ENCODE assay signal across 14 cellular contexts in the genomic region with DNA sequence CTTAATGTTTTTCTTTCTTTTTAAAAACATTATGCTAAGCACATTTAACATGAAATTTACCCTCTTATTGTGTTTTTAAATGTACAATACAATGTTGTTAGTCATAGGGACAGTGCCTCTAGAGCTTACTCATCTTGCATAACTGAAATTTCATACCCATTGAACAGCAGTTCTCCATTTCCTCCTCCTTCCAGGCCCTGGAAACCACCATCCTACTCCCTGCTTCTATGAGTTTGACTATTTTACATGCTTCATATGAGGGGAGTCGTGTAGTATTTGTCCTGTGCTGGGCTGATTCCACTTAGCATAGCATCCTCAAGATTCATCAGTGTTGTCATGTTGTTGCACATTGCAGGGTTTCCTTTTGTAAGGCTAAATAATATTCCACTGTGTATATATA.
DNase-seq lines count a peak whose midpoint lies in the region; ATAC-seq, FAIRE-seq and TF ChIP-seq lines count a peak whose summit lies in the region.
"Had no signal": no experiment of that assay in that cellular context is flagged by ENCODE, and none has a peak within 500 bp of the region (broad histone marks: within the 10 kb centered on the region; RNA-seq: fewer than 3 reads in every experiment).

No MANE protein-coding gene starts in this region.

- TF ChIP-seq CTCF in Calu3 (IDR thresholded peaks at IDR 0.05; ENCODE audit: unreplicated experiment) (no peak), astrocyte (IDR thresholded peaks at IDR 0.05; ENCODE audit: insufficient read depth, low read depth, low read length) (no peak), stomach (IDR thresholded peaks at IDR 0.05) (no peak), heart left ventricle (IDR thresholded peaks at IDR 0.05) (no peak), psoas muscle (IDR thresholded peaks at IDR 0.05) (no peak)

- H2AFZ ChIP-seq in astrocyte (ENCODE audit: low read depth, low read length) = no peak overlapping the region

- no TSS peak for BruUV-seq in Calu3 (replicated peaks; lab: Mats Ljungman, UMichigan)

- no peak overlapping the region for H3K9ac ChIP-seq in astrocyte (ENCODE audit: low read length)

- ATAC-seq in HG02759 (IDR thresholded peaks at IDR 0.05; ENCODE audit: unreplicated experiment) (peak; percentile 55), heart left ventricle (no peak), psoas muscle (no peak)
- ATAC-seq: right cardiac atrium had no signal

- H3K9me3 Mint-ChIP-seq in Calu3 (ENCODE audit: low read depth, unreplicated experiment) (no peaks in the 10 kb centered on the region), astrocyte (ENCODE audit: unreplicated experiment) (no peaks in the 10 kb centered on the region)
- H3K9me3 Mint-ChIP-seq: activated CD4-positive, alpha-beta T cell treated with anti-CD3 and anti-CD28 coated beads, Interleukin-2, amount 10 ng/mL, durations not matched to agents 7 days and 5 days; activated T-helper 1 cell treated with anti-CD3 and anti-CD28 coated beads, Interleukin-12 subunit alpha, Interleukin-12 subunit beta, Interleukin-2, Interleukin-4 antibody, amounts not matched to agents 30 ng/mL and 10 ng/mL and 1 ng/mL, durations not matched to agents 14 hours and 24 hours and 36 hours; CD4-positive, alpha-beta T cell had no signal

- peak overlapping the region; percentile 88 for H3K27ac Mint-ChIP-seq in Calu3 (ENCODE audit: unreplicated experiment)
- H3K27ac Mint-ChIP-seq in astrocyte (ENCODE audit: unreplicated experiment) = peak overlapping the region; percentile 75
- H3K27ac Mint-ChIP-seq: activated CD4-positive, alpha-beta T cell treated with anti-CD3 and anti-CD28 coated beads, Interleukin-2, amount 10 ng/mL, durations not matched to agents 7 days and 5 days; activated T-helper 1 cell treated with anti-CD3 and anti-CD28 coated beads, Interleukin-12 subunit alpha, Interleukin-12 subunit beta, Interleukin-2, Interleukin-4 antibody, amounts not matched to agents 30 ng/mL and 10 ng/mL and 1 ng/mL, durations not matched to agents 14 hours and 24 hours and 36 hours; CD4-positive, alpha-beta T cell had no signal

- TF ChIP-seq POLR2A in stomach (IDR thresholded peaks at IDR 0.05) = no peak
- TF ChIP-seq POLR2A in heart left ventricle (IDR thresholded peaks at IDR 0.05) = no peak

- H3K27me3 Mint-ChIP-seq in Calu3 (ENCODE audit: unreplicated experiment) (no peaks in the 10 kb centered on the region), astrocyte (ENCODE audit: low read depth, unreplicated experiment) (no peaks in the 10 kb centered on the region)
- H3K27me3 Mint-ChIP-seq: activated CD4-positive, alpha-beta T cell treated with anti-CD3 and anti-CD28 coated beads, Interleukin-2, amount 10 ng/mL, durations not matched to agents 7 days and 5 days; CD4-positive, alpha-beta T cell had no signal

- H3K4me3 ChIP-seq in astrocyte (ENCODE audit: insufficient read depth, low read depth, low read length) (no peak overlapping the region), stomach (no peak overlapping the region), heart left ventricle (no peak overlapping the region), psoas muscle (no peak overlapping the region)

- H3K9me3 ChIP-seq in astrocyte (ENCODE audit: insufficient read depth, low read depth, low read length) = no peaks in the 10 kb centered on the region
- H3K9me3 ChIP-seq in stomach = no peaks in the 10 kb centered on the region
- no peaks in the 10 kb centered on the region for H3K9me3 ChIP-seq in heart left ventricle
- no peaks in the 10 kb centered on the region for H3K9me3 ChIP-seq in psoas muscle

- H3K36me3 ChIP-seq in astrocyte (ENCODE audit: insufficient read depth, low read length) = no peaks in the 10 kb centered on the region
- no peaks in the 10 kb centered on the region for H3K36me3 ChIP-seq in stomach
- H3K36me3 ChIP-seq in heart left ventricle = no peaks in the 10 kb centered on the region
- peaks cover 0 to under 1% of the 10 kb centered on the region in 2 donors for H3K36me3 ChIP-seq in psoas muscle (ENCODE audit: insufficient read depth in 1 of 2, low read depth in 1 of 2)

- peaks cover 54% of the 10 kb centered on the region for H3K79me2 ChIP-seq in astrocyte (ENCODE audit: insufficient read depth, low read length)

- no peaks in the 10 kb centered on the region for H4K20me1 ChIP-seq in astrocyte (ENCODE audit: insufficient read depth, low read length)

- H3K36me3 Mint-ChIP-seq in Calu3 (ENCODE audit: insufficient read depth, unreplicated experiment) (peaks cover 53% of the 10 kb centered on the region), astrocyte (ENCODE audit: low read depth, unreplicated experiment) (peaks cover 19% of the 10 kb centered on the region)

- peak overlapping the region; percentile 16 for H3K4me2 ChIP-seq in astrocyte (ENCODE audit: low read length)

- H3K4me1 ChIP-seq in astrocyte (ENCODE audit: insufficient read depth, low read length) (peaks cover 21% of the 10 kb centered on the region), stomach (no peaks in the 10 kb centered on the region), heart left ventricle (peaks cover 0 to 18% (median 2%) of the 10 kb centered on the region in 12 donors), psoas muscle (no peaks in the 10 kb centered on the region)

- no peak for DNase-seq in Calu3
- DNase-seq in astrocyte (ENCODE audit: low read depth) = peak; percentile 77
- DNase-seq in kidney glomerular epithelial cell (lab: John Stamatoyannopoulos, UW) = peak; percentile 75
- no peak for DNase-seq in stomach
- no peak for DNase-seq in heart left ventricle
- no peak for DNase-seq in psoas muscle
- DNase-seq in activated effector memory CD4-positive, alpha-beta T cell treated with anti-CD3 and anti-CD28 coated beads, Interleukin-2, amount 50 U/mL, for 16 hours = no peak
- DNase-seq: activated CD4-positive, alpha-beta T cell treated with anti-CD3 and anti-CD28 coated beads, Interleukin-2, amount 10 ng/mL, durations not matched to agents 7 days and 5 days; CD4-positive, alpha-beta T cell; NCI-H146; right cardiac atrium had no signal

- TF ChIP-seq EP300 in stomach (IDR thresholded peaks at IDR 0.05) = no peak

- FAIRE-seq in astrocyte (lab: Jason Lieb, UNC) = peak; percentile 54
- FAIRE-seq: HTR-8/SVneo had no signal

- H3K27me3 ChIP-seq in astrocyte (ENCODE audit: insufficient read depth, low read length) = no peaks in the 10 kb centered on the region
- no peaks in the 10 kb centered on the region for H3K27me3 ChIP-seq in stomach
- H3K27me3 ChIP-seq in heart left ventricle = no peaks in the 10 kb centered on the region
- H3K27me3 ChIP-seq in psoas muscle (ENCODE audit: insufficient read depth in 3 of 3, low read length in 2 of 3) = no peaks in the 10 kb centered on the region

- peak overlapping the region; percentile 63 for H3K27ac ChIP-seq in astrocyte (ENCODE audit: low read depth, low read length)
- no peak overlapping the region for H3K27ac ChIP-seq in stomach
- no peak overlapping the region for H3K27ac ChIP-seq in heart left ventricle
- no peak overlapping the region for H3K27ac ChIP-seq in psoas muscle

- H3K4me3 Mint-ChIP-seq in Calu3 (ENCODE audit: low read depth, unreplicated experiment) (no peak overlapping the region), astrocyte (ENCODE audit: unreplicated experiment) (no peak overlapping the region)
- H3K4me3 Mint-ChIP-seq: activated CD4-positive, alpha-beta T cell treated with anti-CD3 and anti-CD28 coated beads, Interleukin-2, amount 10 ng/mL, durations not matched to agents 7 days and 5 days; activated T-helper 1 cell treated with anti-CD3 and anti-CD28 coated beads, Interleukin-12 subunit alpha, Interleukin-12 subunit beta, Interleukin-2, Interleukin-4 antibody, amounts not matched to agents 30 ng/mL and 10 ng/mL and 1 ng/mL, durations not matched to agents 14 hours and 24 hours and 36 hours; CD4-positive, alpha-beta T cell had no signal

- CTCF ChIA-PET in Calu3 (lab: Charles Lee) = no interaction called here

- H3K4me1 Mint-ChIP-seq in Calu3 (ENCODE audit: low read depth, unreplicated experiment) (peaks cover 71% of the 10 kb centered on the region), astrocyte (ENCODE audit: low read depth, unreplicated experiment) (peaks cover 49% of the 10 kb centered on the region)

- 85 to 98% (median 93%) methylated on average over 1 of the region's 1 CpG for WGBS in stomach, 5 donors
- 90 to 100% (median 93%) methylated on average over 1 of the region's 1 CpG for WGBS in heart left ventricle, 4 donors
- 73 to 86% (median 75%) methylated on average over 1 of the region's 1 CpG for WGBS in psoas muscle, 3 donors

- intact Hi-C loops in Calu3 (cut with micrococcal nuclease; ENCODE audit: unreplicated experiment) = no loop called here
- intact Hi-C loops in stomach (cut with DNase I; ENCODE audit: low total_unique reads) = no loop called here
- intact Hi-C loops in heart left ventricle (cut with DNase I) = no loop called here
- intact Hi-C loops in psoas muscle (cut with DNase I) = no loop called here

Comparison
In these comparisons a context has a peak if more than half of its experiments do, and no peak if none do; other contexts are left out.
1. DNase-seq: peak in astrocyte (single experiment) and kidney glomerular epithelial cell (single experiment); none in Calu3 (single experiment), stomach (single experiment), heart left ventricle (0 of 5), psoas muscle (0 of 2) and activated effector memory CD4-positive, alpha-beta T cell treated with anti-CD3 and anti-CD28 coated beads, Interleukin-2, amount 50 U/mL, for 16 hours (single experiment).